ENCODE assay signal across 26 cellular contexts in genomic region chr3:61173685-61174084, GRCh38.
DNase-seq lines count a peak whose midpoint lies in the region; TF ChIP-seq lines count a peak whose summit lies in the region.
"Had no signal": no experiment of that assay in that cellular context is flagged by ENCODE, and none has a peak within 500 bp of the region (broad histone marks: within the 10 kb centered on the region; RNA-seq: fewer than 3 reads in every experiment).

No MANE protein-coding gene starts in this region.

- H3K27me3 ChIP-seq in tibial nerve, result no peaks in the 10 kb centered on the region
- H3K27me3 ChIP-seq: body of pancreas, SJCRH30, uterus had no signal

- H3K36me3 ChIP-seq in tibial nerve, result no peaks in the 10 kb centered on the region
- H3K36me3 ChIP-seq: prostate gland, SJCRH30, thoracic aorta, uterus had no signal

- no peak for TF ChIP-seq POLR2A in tibial nerve (IDR thresholded peaks at IDR 0.05)

- TF ChIP-seq CTCF in epithelial cell of esophagus (IDR thresholded peaks at IDR 0.05; ENCODE audit: insufficient read depth, low read depth, low read length, missing control alignments) (no peak), tibial nerve (IDR thresholded peaks at IDR 0.05) (no peak)

- DNase-seq in NCI-H2227 treated with DMSO at 0.1 percent for 48 hours (lab: John Stamatoyannopoulos, UW), result peak; percentile 12
- DNase-seq in NCI-H2227 (lab: John Stamatoyannopoulos, UW; ENCODE audit: unreplicated experiment), result no peak
- DNase-seq in NCI-H69 (lab: John Stamatoyannopoulos, UW), result peak; percentile 10
- peak; percentile 4 for DNase-seq in epithelial cell of esophagus (ENCODE audit: low read depth)
- peak; percentile 31 for DNase-seq in renal cortical epithelial cell (ENCODE audit: low read depth)
- no peak for DNase-seq in tibial nerve (ENCODE audit: low spot score in 2 of 2)
- DNase-seq in putamen (ENCODE audit: low spot score), result no peak
- DNase-seq in NCI-H1092 (lab: John Stamatoyannopoulos, UW), result no peak
- DNase-seq: activated B cell treated with CpG ODN at 0.5 μM for 24 hours; activated CD4-positive, alpha-beta T cell treated with anti-CD3 and anti-CD28 coated beads, Interleukin-2, amount 50 U/mL, for 1 hour; activated CD8-positive, alpha-beta memory T cell treated with anti-CD3 and anti-CD28 coated beads, Interleukin-2, amount 10 ng/mL, durations not matched to agents 7 days and 5 days; activated naive CD4-positive, alpha-beta T cell; activated T-cell treated with anti-CD3 and anti-CD28 coated beads, Interleukin-2, amount 50 U/mL, for 72 hours; body of pancreas; CD4-positive, alpha-beta memory T cell; glutamatergic neuron; MV-4-11; NCI-H2171; NCI-H524 treated with DMSO at 0.1 percent for 48 hours; uterus had no signal

- no peak overlapping the region for H3K27ac ChIP-seq in tibial nerve
- H3K27ac ChIP-seq: A549, body of pancreas, epithelial cell of prostate, KMS-11, prostate gland, SJCRH30, thoracic aorta, uterus had no signal

- H3K4me3 ChIP-seq in epithelial cell of esophagus (ENCODE audit: low read length) (no peak overlapping the region), tibial nerve (no peak overlapping the region)
- H3K4me3 ChIP-seq: A549, body of pancreas, prostate gland, SJCRH30, thoracic aorta, uterus had no signal

- no peaks in the 10 kb centered on the region for H3K4me1 ChIP-seq in tibial nerve
- H3K4me1 ChIP-seq: A549, body of pancreas, prostate gland, SJCRH30, uterus had no signal

- no peak for TF ChIP-seq EP300 in tibial nerve (IDR thresholded peaks at IDR 0.05)

- no peaks in the 10 kb centered on the region for H3K9me3 ChIP-seq in tibial nerve
- H3K9me3 ChIP-seq: A549, body of pancreas, prostate gland, SJCRH30, thoracic aorta, uterus had no signal

Comparison
In these comparisons a context has a peak if more than half of its experiments do, and no peak if none do; other contexts are left out.
1. DNase-seq: peak in NCI-H2227 treated with DMSO at 0.1 percent for 48 hours (single experiment), NCI-H69 (single experiment), epithelial cell of esophagus (single experiment) and renal cortical epithelial cell (single experiment); none in NCI-H2227 (single experiment), tibial nerve (0 of 2), putamen (single experiment) and NCI-H1092 (single experiment).